In genomic region chr15:99125061-99125990, GRCh38 we compare ENCODE assay signal across 15 cellular contexts. TPM values are rescaled to one million over a fixed set of nuclear protein-coding genes. Genes with fewer than 3 reads are reported as not detected.
A peak's percentile ranks its signal among the peaks of the same experiment; 100 is the strongest.
DNase-seq lines count a peak whose midpoint lies in the region; ATAC-seq, FAIRE-seq and TF ChIP-seq lines count a peak whose summit lies in the region.
"Had no signal": no experiment of that assay in that cellular context is flagged by ENCODE, and none has a peak within 500 bp of the region (broad histone marks: within the 10 kb centered on the region; RNA-seq: fewer than 3 reads in every experiment).

No MANE protein-coding gene starts in this region.

- H3K4me3 ChIP-seq in HEK293 (ENCODE audit: low read depth, low read length) (no peak overlapping the region), skeletal muscle satellite cell (ENCODE audit: low read length) (no peak overlapping the region)
- H3K4me3 ChIP-seq: GM23338, skin epidermis had no signal

- H3K36me3 Mint-ChIP-seq in chondrocyte (ENCODE audit: low read depth) = peaks cover 28% of the 10 kb centered on the region
- H3K36me3 Mint-ChIP-seq in stimulated activated effector memory CD8-positive, alpha-beta T cell treated with anti-CD3 and anti-CD28 coated beads, Interleukin-12 subunit alpha, Interleukin-12 subunit beta, amount 100 ng/mL, for 72 hours = peaks cover 4% of the 10 kb centered on the region

- no peak for TF ChIP-seq CTCF in HEK293 (tag by site-specific recombination; IDR thresholded peaks at IDR 0.05)
- TF ChIP-seq CTCF in chondrocyte (IDR thresholded peaks at IDR 0.05) = no peak

- H3K9me3 Mint-ChIP-seq in chondrocyte (ENCODE audit: low read depth) = no peaks in the 10 kb centered on the region
- H3K9me3 Mint-ChIP-seq in stimulated activated effector memory CD8-positive, alpha-beta T cell treated with anti-CD3 and anti-CD28 coated beads, Interleukin-12 subunit alpha, Interleukin-12 subunit beta, amount 100 ng/mL, for 72 hours = no peaks in the 10 kb centered on the region
- H3K9me3 Mint-ChIP-seq: activated T-helper 1 cell treated with anti-CD3 and anti-CD28 coated beads, Interleukin-12 subunit alpha, Interleukin-12 subunit beta, Interleukin-2, Interleukin-4 antibody, amounts not matched to agents 30 ng/mL and 10 ng/mL and 1 ng/mL, durations not matched to agents 14 hours and 24 hours and 36 hours; GM23338; nephron had no signal

- ATAC-seq in stimulated activated effector memory CD8-positive, alpha-beta T cell treated with anti-CD3 and anti-CD28 coated beads, Interleukin-12 subunit alpha, Interleukin-12 subunit beta, amount 100 ng/mL, for 72 hours = no peak
- ATAC-seq: GM23338 had no signal

- no peak overlapping the region for H3K4me2 ChIP-seq in skeletal muscle satellite cell (ENCODE audit: low read length)
- H3K4me2 ChIP-seq: GM23338 had no signal

- POLR2A ChIA-PET in HEK293 (lab: Yijun Ruan, JAX) = no interaction called here

- peak overlapping the region; percentile 98 for H3K27ac Mint-ChIP-seq in chondrocyte (ENCODE audit: unreplicated experiment)
- H3K27ac Mint-ChIP-seq in stimulated activated effector memory CD8-positive, alpha-beta T cell treated with anti-CD3 and anti-CD28 coated beads, Interleukin-12 subunit alpha, Interleukin-12 subunit beta, amount 100 ng/mL, for 72 hours = no peak overlapping the region
- H3K27ac Mint-ChIP-seq: activated T-helper 1 cell treated with anti-CD3 and anti-CD28 coated beads, Interleukin-12 subunit alpha, Interleukin-12 subunit beta, Interleukin-2, Interleukin-4 antibody, amounts not matched to agents 30 ng/mL and 10 ng/mL and 1 ng/mL, durations not matched to agents 14 hours and 24 hours and 36 hours; GM23338 had no signal

- no peaks in the 10 kb centered on the region for H3K27me3 ChIP-seq in layer of hippocampus (ENCODE audit: control insufficient read depth, insufficient read depth, low read length)
- H3K27me3 ChIP-seq in skeletal muscle satellite cell (ENCODE audit: control insufficient read depth, insufficient read depth, low read length) = no peaks in the 10 kb centered on the region

- FAIRE-seq in HTR-8/SVneo (lab: Jason Lieb, UNC) = no peak

- no peak overlapping the region for H3K27ac ChIP-seq in HEK293 (ENCODE audit: extremely low read depth, low read depth, low read length)
- H3K27ac ChIP-seq in layer of hippocampus (ENCODE audit: low read depth, low read length) = peak overlapping the region; percentile 88

- no peaks in the 10 kb centered on the region for H3K27me3 Mint-ChIP-seq in chondrocyte (ENCODE audit: low read depth)

- peaks cover 0 to 48% of the 10 kb centered on the region in 2 experiments; a peak in 1 of 3 replicates for H3K36me3 ChIP-seq in HEK293 (ENCODE audit: control insufficient read depth in 2 of 2, insufficient read depth in 1 of 2, low read length in 2 of 2)
- no peaks in the 10 kb centered on the region for H3K36me3 ChIP-seq in skeletal muscle satellite cell (ENCODE audit: insufficient read depth, low read length)

- H3K4me1 ChIP-seq in HEK293 (ENCODE audit: control insufficient read depth, insufficient read depth, low read length) (peaks cover 7% of the 10 kb centered on the region), skeletal muscle satellite cell (ENCODE audit: control insufficient read depth, insufficient read depth, low read length) (peaks cover 29% of the 10 kb centered on the region)

- no peak overlapping the region for H3K4me3 Mint-ChIP-seq in chondrocyte (ENCODE audit: unreplicated experiment)
- H3K4me3 Mint-ChIP-seq in stimulated activated effector memory CD8-positive, alpha-beta T cell treated with anti-CD3 and anti-CD28 coated beads, Interleukin-12 subunit alpha, Interleukin-12 subunit beta, amount 100 ng/mL, for 72 hours = no peak overlapping the region
- H3K4me3 Mint-ChIP-seq: activated T-helper 1 cell treated with anti-CD3 and anti-CD28 coated beads, Interleukin-12 subunit alpha, Interleukin-12 subunit beta, Interleukin-2, Interleukin-4 antibody, amounts not matched to agents 30 ng/mL and 10 ng/mL and 1 ng/mL, durations not matched to agents 14 hours and 24 hours and 36 hours; GM23338; nephron had no signal

- peaks cover 59% of the 10 kb centered on the region for H3K4me1 Mint-ChIP-seq in chondrocyte (ENCODE audit: low read depth)
- H3K4me1 Mint-ChIP-seq in stimulated activated effector memory CD8-positive, alpha-beta T cell treated with anti-CD3 and anti-CD28 coated beads, Interleukin-12 subunit alpha, Interleukin-12 subunit beta, amount 100 ng/mL, for 72 hours = no peaks in the 10 kb centered on the region

- H3K9me3 ChIP-seq in HEK293 (ENCODE audit: control insufficient read depth, insufficient read depth, low read depth, low read length) (no peaks in the 10 kb centered on the region), skeletal muscle satellite cell (replicated peaks; ENCODE audit: low read length) (no peaks in the 10 kb centered on the region)

- CTCF ChIA-PET in HEK293 (lab: Yijun Ruan, JAX) = interaction anchor here (0.6 to 3.1 kb wide), 5 partner anchors 20 to 631 kb away, joined by 3 to 12 read pairs (median 7); partner anchors contain the start of gene SYNM

- DNase-seq in chondrocyte (ENCODE audit: low spot score) (peak; percentile 72), NAMALWA (ENCODE audit: low spot score) (no peak), NCI-H1105 (lab: John Stamatoyannopoulos, UW) (no peak), HTR-8/SVneo (ENCODE audit: insufficient read length, low spot score) (no peak)
- no peak for DNase-seq in stimulated activated effector memory CD8-positive, alpha-beta T cell treated with anti-CD3 and anti-CD28 coated beads, Interleukin-12 subunit alpha, Interleukin-12 subunit beta, amount 100 ng/mL, for 72 hours (ENCODE audit: low spot score in 2 of 2)
- DNase-seq: NCI-H187 treated with DMSO at 0.1 percent for 48 hours, NCI-H526 treated with DMSO at 0.1 percent for 48 hours, T1000 had no signal

- H3K9ac ChIP-seq in skeletal muscle satellite cell (ENCODE audit: low read depth, low read length) = peak overlapping the region; percentile 21

TF ChIP-seq in HEK293, 187 proteins besides CTCF, POLR2A, EP300 and RAD21:
- TF ChIP-seq SCRT2 (tag by site-specific recombination; IDR thresholded peaks at IDR 0.05) = peak; percentile 75
- TF ChIP-seq, protein P1, sequence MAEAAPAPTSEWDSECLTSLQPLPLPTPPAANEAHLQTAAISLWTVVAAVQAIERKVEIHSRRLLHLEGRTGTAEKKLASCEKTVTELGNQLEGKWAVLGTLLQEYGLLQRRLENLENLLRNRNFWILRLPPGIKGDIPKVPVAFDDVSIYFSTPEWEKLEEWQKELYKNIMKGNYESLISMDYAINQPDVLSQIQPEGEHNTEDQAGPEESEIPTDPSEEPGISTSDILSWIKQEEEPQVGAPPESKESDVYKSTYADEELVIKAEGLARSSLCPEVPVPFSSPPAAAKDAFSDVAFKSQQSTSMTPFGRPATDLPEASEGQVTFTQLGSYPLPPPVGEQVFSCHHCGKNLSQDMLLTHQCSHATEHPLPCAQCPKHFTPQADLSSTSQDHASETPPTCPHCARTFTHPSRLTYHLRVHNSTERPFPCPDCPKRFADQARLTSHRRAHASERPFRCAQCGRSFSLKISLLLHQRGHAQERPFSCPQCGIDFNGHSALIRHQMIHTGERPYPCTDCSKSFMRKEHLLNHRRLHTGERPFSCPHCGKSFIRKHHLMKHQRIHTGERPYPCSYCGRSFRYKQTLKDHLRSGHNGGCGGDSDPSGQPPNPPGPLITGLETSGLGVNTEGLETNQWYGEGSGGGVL (tag by site-specific recombination; IDR thresholded peaks at IDR 0.05) = no peak

RNA-seq across cellular contexts. Expression of gene SYNM, which starts 20.4 kb away (rescaled TPM):
- 13.2 to 23.4 TPM (median 22.1 TPM) in 3 replicates for total RNA-seq in chondrocyte
- total RNA-seq in skeletal muscle satellite cell (2012; rRNA removed) = 0.66 and 1.0 TPM in 2 replicates
